ENCODE assay signal across 8 cellular contexts in the genomic region with DNA sequence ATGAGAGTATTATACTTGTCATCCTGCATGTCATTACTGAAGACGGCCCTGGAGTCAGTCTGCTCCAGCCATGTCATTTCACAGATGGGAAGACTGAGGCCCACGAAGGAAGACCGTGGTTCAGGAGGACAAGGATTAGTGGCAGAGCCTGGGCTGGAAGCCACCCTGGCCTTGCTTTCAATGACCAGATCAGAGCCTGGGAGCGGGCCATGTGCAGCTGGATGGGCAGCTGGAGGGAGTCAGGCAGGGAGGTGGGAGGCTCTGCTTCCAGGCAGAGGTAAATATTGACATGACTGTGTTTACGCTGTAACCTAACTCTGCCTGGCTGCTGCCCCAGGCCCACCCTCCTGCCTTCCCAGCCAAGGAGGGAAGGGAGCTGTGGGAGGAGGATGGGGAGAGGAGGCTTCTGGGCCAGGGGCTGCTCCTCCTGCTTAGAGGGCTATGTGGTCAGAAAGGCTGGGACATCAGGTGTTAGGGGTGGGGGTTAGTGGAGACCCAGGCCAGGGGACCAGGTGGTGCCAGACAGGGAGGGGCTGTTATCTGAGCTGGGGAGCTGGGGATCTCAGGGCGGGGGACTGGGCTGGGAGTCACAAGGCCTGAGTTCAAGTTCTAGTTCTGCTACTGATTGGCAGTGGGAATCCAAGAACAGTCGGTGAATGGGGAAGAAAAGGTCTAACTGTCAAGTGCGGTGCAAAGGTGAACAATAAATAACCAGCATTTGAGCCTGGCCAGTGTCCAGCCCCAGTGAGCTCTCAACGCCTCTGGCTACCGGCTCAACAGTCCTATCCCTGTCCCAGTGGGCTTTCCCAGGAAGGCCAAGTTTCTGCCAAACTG. TPM values are rescaled to one million over a fixed set of nuclear protein-coding genes. Genes with fewer than 3 reads are reported as not detected.
DNase-seq lines count a peak whose midpoint lies in the region; ATAC-seq and TF ChIP-seq lines count a peak whose summit lies in the region.

No MANE protein-coding gene starts in this region.

- WGBS in body of pancreas, 2 donors = 22 to 27% methylated on average over 10 of the region's 10 CpGs

- H3K4me1 ChIP-seq in body of pancreas (peaks cover 100% of the 10 kb centered on the region), mucosa of rectum (ENCODE audit: control insufficient read depth in 2 of 2, insufficient read depth in 2 of 2, low read length in 2 of 2) (peaks cover 83 to 85% of the 10 kb centered on the region in 2 donors)

- H3K27ac ChIP-seq in C4-2B = peak overlapping the region; percentile 72
- peak overlapping the region; percentile 83 to 92 (median 90) for H3K27ac ChIP-seq in body of pancreas
- peak overlapping the region; percentile 77 to 79 for H3K27ac ChIP-seq in mucosa of rectum (ENCODE audit: low read depth in 2 of 2, low read length in 2 of 2)

- peak; percentile 53 for DNase-seq in NCI-H1694 treated with DMSO at 0.1 percent for 48 hours (lab: John Stamatoyannopoulos, UW)
- DNase-seq in body of pancreas = peak; percentile 93 to 97 (median 96)
- no peak for DNase-seq in LoVo (ENCODE audit: low spot score)
- DNase-seq in erythroblast (lab: John Stamatoyannopoulos, UW) = no peak
- DNase-seq in activated effector memory CD4-positive, alpha-beta T cell treated with Interleukin-2 at 50 U/mL for 16 hours = no peak

- TF ChIP-seq POLR2A in body of pancreas (IDR thresholded peaks at IDR 0.05) (peak in 1 of 3 donors; percentile 27), erythroblast (IDR thresholded peaks at IDR 0.05; ENCODE audit: low read length) (no peak)

- H3K27me3 ChIP-seq in body of pancreas = no peaks in the 10 kb centered on the region
- no peaks in the 10 kb centered on the region for H3K27me3 ChIP-seq in mucosa of rectum (ENCODE audit: control insufficient read depth in 2 of 2, insufficient read depth in 2 of 2, low read length in 2 of 2)

- H3K36me3 ChIP-seq in body of pancreas (replicated peaks in 1 of 2; ENCODE audit: insufficient read depth in 1 of 2, low read depth in 2 of 2) (no peaks in the 10 kb centered on the region), mucosa of rectum (ENCODE audit: control insufficient read depth in 2 of 2, insufficient read depth in 2 of 2, low read length in 2 of 2) (no peaks in the 10 kb centered on the region)

- H3K4me3 ChIP-seq in body of pancreas (no peak overlapping the region), mucosa of rectum (ENCODE audit: low read length in 2 of 2) (peak overlapping the region in 1 of 2 donors; percentile 42)

- intact Hi-C loops in body of pancreas (cut with DNase I) = loop anchor here (10.0 kb wide), 1 partner anchor 54 kb away; no protein-coding TSS in a partner anchor

- TF ChIP-seq CTCF in C4-2B (conservative IDR thresholded peaks at IDR 0.05) = no peak
- TF ChIP-seq CTCF in body of pancreas (IDR thresholded peaks at IDR 0.05) = no peak

- peak overlapping the region in 1 of 2 donors; percentile 49 for H3K9ac ChIP-seq in mucosa of rectum (ENCODE audit: low read depth in 1 of 2, low read length in 2 of 2)

- ATAC-seq in body of pancreas = peak; percentile 82
- no peak for ATAC-seq in HG03097 (IDR thresholded peaks at IDR 0.05; ENCODE audit: low FRiP score, unreplicated experiment)

- H3K9me3 ChIP-seq in body of pancreas = no peaks in the 10 kb centered on the region
- H3K9me3 ChIP-seq in mucosa of rectum (ENCODE audit: control insufficient read depth in 2 of 2, low read length in 2 of 2) = no peaks in the 10 kb centered on the region

RNA-seq across cellular contexts. Expression of a gene that starts 48.5 kb away (rescaled TPM):
- 10 to 100 TPM; 79.1 to 83.3 TPM for total RNA-seq in body of pancreas

Comparison
In these comparisons a context has a peak if more than half of its experiments do, and no peak if none do; other contexts are left out.
1. DNase-seq: peak in NCI-H1694 treated with DMSO at 0.1 percent for 48 hours (single experiment) and body of pancreas (4 of 4); none in LoVo (single experiment), erythroblast (0 of 2) and activated effector memory CD4-positive, alpha-beta T cell treated with Interleukin-2 at 50 U/mL for 16 hours (single experiment).
2. Peak in every context shown above with its lines, with median percentiles within 50 percentile points of each other: H3K27ac ChIP-seq.